18 cellular contexts compared by ENCODE assay signal in genomic region chrX:16320765-16321355, GRCh38.
A peak's percentile ranks its signal among the peaks of the same experiment; 100 is the strongest.
DNase-seq lines count a peak whose midpoint lies in the region; ATAC-seq and TF ChIP-seq lines count a peak whose summit lies in the region.
"Had no signal": no experiment of that assay in that cellular context is flagged by ENCODE, and none has a peak within 500 bp of the region (broad histone marks: within the 10 kb centered on the region; RNA-seq: fewer than 3 reads in every experiment).

No MANE protein-coding gene starts in this region.

- TF ChIP-seq POLR2A in GM18505 (IDR thresholded peaks at IDR 0.05; ENCODE audit: borderline replicate concordance, extremely low read depth, insufficient read depth, insufficient read length), result no peak

- H3K9me3 ChIP-seq in aorta (ENCODE audit: control insufficient read depth, low read length), result no peaks in the 10 kb centered on the region
- H3K9me3 ChIP-seq: lower lobe of right lung, ovary had no signal

- H3K4me1 Mint-ChIP-seq in T-cell, result no peaks in the 10 kb centered on the region
- H3K4me1 Mint-ChIP-seq: activated CD4-positive, alpha-beta T cell treated with anti-CD3 and anti-CD28 coated beads, Interleukin-2, amount 10 ng/mL, durations not matched to agents 7 days and 5 days had no signal

- 76 to 78% methylated on average over 4 of the region's 4 CpGs for WGBS in aorta, 2 donors

- CTCF ChIA-PET in T-cell (lab: Charles Lee), result no interaction called here

- H3K4me3 Mint-ChIP-seq in T-cell, result no peak overlapping the region
- H3K4me3 Mint-ChIP-seq: activated CD4-positive, alpha-beta T cell treated with anti-CD3 and anti-CD28 coated beads, Interleukin-2, amount 10 ng/mL, durations not matched to agents 7 days and 5 days had no signal

- no peaks in the 10 kb centered on the region for H3K4me1 ChIP-seq in aorta (ENCODE audit: control insufficient read depth in 1 of 2, insufficient read depth in 2 of 2, low read length in 2 of 2)
- H3K4me1 ChIP-seq: lower lobe of right lung had no signal

- H3K36me3 Mint-ChIP-seq in T-cell, result no peaks in the 10 kb centered on the region

- H3K27ac Mint-ChIP-seq in T-cell, result no peak overlapping the region
- H3K27ac Mint-ChIP-seq: activated CD4-positive, alpha-beta T cell treated with anti-CD3 and anti-CD28 coated beads, Interleukin-2, amount 10 ng/mL, durations not matched to agents 7 days and 5 days had no signal

- H3K36me3 ChIP-seq in aorta (ENCODE audit: control insufficient read depth in 1 of 2, insufficient read depth in 2 of 2, low read length in 1 of 2), result no peaks in the 10 kb centered on the region
- H3K36me3 ChIP-seq: lower lobe of right lung, ovary had no signal

- no peaks in the 10 kb centered on the region for H3K27me3 ChIP-seq in aorta (ENCODE audit: control insufficient read depth in 1 of 2, insufficient read depth in 2 of 2, low read length in 1 of 2)
- H3K27me3 ChIP-seq: ovary had no signal

- ATAC-seq in T-cell (replicated peaks in 1 of 4) (no peak), aorta (ENCODE audit: low FRiP score) (no peak), GM18505 (IDR thresholded peaks at IDR 0.05; ENCODE audit: unreplicated experiment) (no peak), HG02642 (IDR thresholded peaks at IDR 0.05; ENCODE audit: poor library complexity, unreplicated experiment) (no peak)
- ATAC-seq: lower lobe of right lung had no signal

- no peaks in the 10 kb centered on the region for H3K9me3 Mint-ChIP-seq in T-cell
- H3K9me3 Mint-ChIP-seq: activated CD4-positive, alpha-beta T cell treated with anti-CD3 and anti-CD28 coated beads, Interleukin-2, amount 10 ng/mL, durations not matched to agents 7 days and 5 days had no signal

- DNase-seq in ELR (ENCODE audit: low read depth) (peak; percentile 73), RKO (ENCODE audit: low spot score) (peak; percentile 22), epithelial cell of proximal tubule (ENCODE audit: low read depth) (peak; percentile 49), putamen (ENCODE audit: low spot score) (peak; percentile 1), T-cell (no peak), aorta (no peak)
- DNase-seq: activated CD4-positive, alpha-beta T cell treated with anti-CD3 and anti-CD28 coated beads, Interleukin-2, amount 10 ng/mL, durations not matched to agents 7 days and 5 days; GDM1; glutamatergic neuron; lower lobe of right lung; NCI-H1930; NCI-H446 treated with DMSO at 0.1 percent for 48 hours; ovary; stimulated activated CD4-positive, alpha-beta T cell treated with anti-CD3 and anti-CD28 coated beads, Interleukin-2, amount 100 ng/mL, for 48 hours; substantia nigra; T-helper 1 cell had no signal

- intact Hi-C loops in aorta (cut with DNase I), result no loop called here

- H3K27me3 Mint-ChIP-seq in T-cell, result peaks cover 3 to 8% of the 10 kb centered on the region in 2 donors
- H3K27me3 Mint-ChIP-seq: activated CD4-positive, alpha-beta T cell treated with anti-CD3 and anti-CD28 coated beads, Interleukin-2, amount 10 ng/mL, durations not matched to agents 7 days and 5 days had no signal

- POLR2A ChIA-PET in T-cell (lab: Charles Lee), result no interaction called here

- no peak overlapping the region for H3K27ac ChIP-seq in aorta (ENCODE audit: low read depth in 1 of 2, low read length in 2 of 2)
- H3K27ac ChIP-seq: lower lobe of right lung, ovary had no signal

- TF ChIP-seq CTCF in epithelial cell of proximal tubule (conservative IDR thresholded peaks at IDR 0.05; ENCODE audit: low read depth, low read length), result no peak

- H3K4me3 ChIP-seq in epithelial cell of proximal tubule (ENCODE audit: low read depth, low read length) (no peak overlapping the region), aorta (ENCODE audit: low read length in 2 of 2) (no peak overlapping the region)
- H3K4me3 ChIP-seq: lower lobe of right lung, ovary had no signal

Comparison
In these comparisons a context has a peak if more than half of its experiments do, and no peak if none do; other contexts are left out.
1. DNase-seq: peak in ELR (single experiment), RKO (single experiment), epithelial cell of proximal tubule (single experiment) and putamen (single experiment); none in T-cell (0 of 34) and aorta (0 of 2).